In the genomic region with DNA sequence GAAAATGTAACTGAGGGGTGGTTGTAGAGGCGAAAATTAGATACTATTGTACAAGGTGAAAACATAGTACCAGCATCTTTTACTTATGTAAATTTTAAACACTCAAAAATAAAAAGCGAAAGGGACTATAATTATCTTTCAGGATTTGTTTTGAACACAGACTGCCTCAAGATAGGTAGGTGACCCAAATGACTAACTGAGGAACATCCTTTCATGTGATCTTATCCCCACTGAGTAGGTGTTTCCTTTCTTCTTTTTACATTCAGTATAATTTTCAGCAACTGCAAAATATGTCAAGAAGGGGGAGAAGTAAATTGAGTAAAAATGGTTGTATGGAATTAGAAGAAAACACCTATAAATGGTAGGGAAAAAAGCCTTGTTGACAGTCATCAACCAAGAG, we compare ENCODE assay signal across 14 cellular contexts.
DNase-seq lines count a peak whose midpoint lies in the region; ATAC-seq and TF ChIP-seq lines count a peak whose summit lies in the region.
"Had no signal": no experiment of that assay in that cellular context is flagged by ENCODE, and none has a peak within 500 bp of the region (broad histone marks: within the 10 kb centered on the region; RNA-seq: fewer than 3 reads in every experiment).

No MANE protein-coding gene starts in this region.

- no peaks in the 10 kb centered on the region for H3K9me2 ChIP-seq in DOHH2 (replicated peaks; ENCODE audit: control insufficient read depth, low read length)

- H3K27ac ChIP-seq in DOHH2 (ENCODE audit: low read depth, low read length) (peak overlapping the region; percentile 55), upper lobe of right lung (no peak overlapping the region)
- H3K27ac ChIP-seq: HL-60 had no signal

- ATAC-seq in GM18868 (IDR thresholded peaks at IDR 0.05; ENCODE audit: unreplicated experiment) (peak; percentile 49), HG03469 (IDR thresholded peaks at IDR 0.05; ENCODE audit: unreplicated experiment) (peak; percentile 37), upper lobe of right lung (no peak)
- ATAC-seq: GM12878 had no signal

- H3K4me3 ChIP-seq in DOHH2 (ENCODE audit: low read length) (peak overlapping the region; percentile 36), upper lobe of right lung (no peak overlapping the region)
- H3K4me3 ChIP-seq: GM12878 had no signal

- no peak for TF ChIP-seq CTCF in DOHH2 (IDR thresholded peaks at IDR 0.05; ENCODE audit: low read depth, low read length, poor library complexity, severe bottlenecking)
- no peak for TF ChIP-seq CTCF in upper lobe of right lung (IDR thresholded peaks at IDR 0.05)

- H3K4me2 ChIP-seq in DOHH2 (ENCODE audit: low read length): peak overlapping the region; percentile 69

- H3K36me3 ChIP-seq in DOHH2 (ENCODE audit: control insufficient read depth, low read length) (no peaks in the 10 kb centered on the region), upper lobe of right lung (no peaks in the 10 kb centered on the region)

- H3K27me3 ChIP-seq in DOHH2 (ENCODE audit: control insufficient read depth, low read length) (no peaks in the 10 kb centered on the region), upper lobe of right lung (no peaks in the 10 kb centered on the region)

- H3K79me2 ChIP-seq in DOHH2 (ENCODE audit: control insufficient read depth, low read length): no peaks in the 10 kb centered on the region

- H3K9me3 ChIP-seq in DOHH2 (ENCODE audit: control insufficient read depth, insufficient read depth, low read length) (no peaks in the 10 kb centered on the region), upper lobe of right lung (no peaks in the 10 kb centered on the region)
- H3K9me3 ChIP-seq: Caco-2 had no signal

- H3F3A ChIP-seq in DOHH2 (ENCODE audit: control insufficient read depth, insufficient read depth): peaks cover 14% of the 10 kb centered on the region

- H3K4me1 ChIP-seq in DOHH2 (ENCODE audit: control insufficient read depth, low read length): peaks cover 39% of the 10 kb centered on the region
- peaks cover 9% of the 10 kb centered on the region for H3K4me1 ChIP-seq in upper lobe of right lung

- H4K20me1 ChIP-seq in DOHH2 (ENCODE audit: control insufficient read depth, insufficient read depth, low read depth, low read length): no peaks in the 10 kb centered on the region

- intact Hi-C loops in upper lobe of right lung (cut with DNase I): no loop called here

- DNase-seq in germinal center (ENCODE audit: low spot score): peak; percentile 6
- DNase-seq in D341Med (ENCODE audit: low spot score): no peak
- DNase-seq in activated CD8-positive, alpha-beta memory T cell treated with anti-CD3 and anti-CD28 coated beads, Interleukin-2, amount 50 U/mL, for 4 hours: no peak
- DNase-seq in upper lobe of right lung: no peak
- DNase-seq: Caco-2; CD8-positive, alpha-beta memory T cell; DMS53; HCEC 1CT; HFFc6 had no signal
